8 cellular contexts compared by ENCODE assay signal in genomic region chr5:41145306-41145705, GRCh38.
"Had no signal": no experiment of that assay in that cellular context is flagged by ENCODE, and none has a peak within 500 bp of the region (broad histone marks: within the 10 kb centered on the region; RNA-seq: fewer than 3 reads in every experiment).

No MANE protein-coding gene starts in this region.

- H2AFZ ChIP-seq: GM23338 had no signal

- ATAC-seq: GM23338 had no signal

- H3K4me3 ChIP-seq: GM23338 had no signal

- H3K9ac ChIP-seq: KMS-11 had no signal

- DNase-seq: H9, HCEC 1CT, KBM-7 had no signal

- FAIRE-seq: H1, H54, HTR-8/SVneo had no signal

- H3K27ac ChIP-seq: KMS-11 had no signal

- H3K4me2 ChIP-seq: GM23338, KMS-11 had no signal
